Comparison of ENCODE assay signal across 19 cellular contexts in the genomic region with DNA sequence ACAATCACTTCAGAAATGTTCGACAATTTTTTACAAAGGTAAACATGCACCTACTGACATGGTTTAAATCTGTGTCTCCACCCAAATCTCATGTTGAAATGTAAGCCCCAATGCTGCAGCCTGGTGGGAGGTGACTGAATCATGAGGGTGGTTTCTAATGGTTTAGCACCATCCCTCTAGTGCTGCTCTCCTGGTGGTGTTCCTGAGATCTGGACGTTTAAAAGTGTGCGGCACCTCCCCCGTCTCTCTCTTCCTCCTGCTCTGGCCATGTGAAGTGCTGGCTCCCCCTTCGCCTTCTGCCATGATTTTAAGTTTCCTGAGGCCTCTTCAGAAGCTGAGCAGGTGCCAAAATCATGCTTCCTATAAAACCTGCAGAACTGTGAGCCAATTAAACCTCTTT. TPM values are rescaled to one million over a fixed set of nuclear protein-coding genes. Genes with fewer than 3 reads are reported as not detected.
DNase-seq lines count a peak whose midpoint lies in the region; ATAC-seq, FAIRE-seq and TF ChIP-seq lines count a peak whose summit lies in the region.
"Had no signal": no experiment of that assay in that cellular context is flagged by ENCODE, and none has a peak within 500 bp of the region (broad histone marks: within the 10 kb centered on the region; RNA-seq: fewer than 3 reads in every experiment).

No MANE protein-coding gene starts in this region.

- no peaks in the 10 kb centered on the region for H3K27me3 Mint-ChIP-seq in endodermal cell (ENCODE audit: insufficient read depth)
- H3K27me3 Mint-ChIP-seq: IgD-negative memory B cell had no signal

- TF ChIP-seq RAD21 in HepG2 (CRISPR knock-in tag; IDR thresholded peaks at IDR 0.05): no peak

- H2AFZ ChIP-seq in HepG2 (ENCODE audit: low read length): no peak overlapping the region
- H2AFZ ChIP-seq: GM23248 had no signal

- POLR2A ChIA-PET in HepG2 (lab: Yijun Ruan, JAX): no interaction called here

- H3K4me3 ChIP-seq in HepG2 (replicated peaks in 1 of 3; ENCODE audit: insufficient read depth in 1 of 3, low read depth in 2 of 3, low read length in 3 of 3): no peak overlapping the region
- no peak overlapping the region for H3K4me3 ChIP-seq in right lobe of liver
- H3K4me3 ChIP-seq in endodermal cell (ENCODE audit: low read length): no peak overlapping the region
- H3K4me3 ChIP-seq in thyroid gland (replicated peaks in 1 of 3): no peak overlapping the region
- H3K4me3 ChIP-seq: GM23248 had no signal

- CTCF ChIA-PET in HepG2 (lab: Yijun Ruan, JAX; ENCODE audit: low intra/inter-chr PET ratio, low total read pairs): no interaction called here

- peaks cover 17% of the 10 kb centered on the region for H3K4me1 Mint-ChIP-seq in endodermal cell

- no peaks in the 10 kb centered on the region for H3K27me3 ChIP-seq in HepG2 (ENCODE audit: control insufficient read depth in 1 of 2, insufficient read depth in 2 of 2, low read length in 2 of 2)
- no peaks in the 10 kb centered on the region for H3K27me3 ChIP-seq in right lobe of liver
- H3K27me3 ChIP-seq in endodermal cell (ENCODE audit: control insufficient read depth, insufficient read depth, low read length, poor library complexity, severe bottlenecking): no peaks in the 10 kb centered on the region
- H3K27me3 ChIP-seq in thyroid gland: no peaks in the 10 kb centered on the region

- DNase-seq in HepG2 (ENCODE audit: low spot score) (no peak), right lobe of liver (no peak), NCI-H524 (lab: John Stamatoyannopoulos, UW) (peak; percentile 41 to 64), endodermal cell (peak; percentile 59), thyroid gland (peak; percentile 20 to 34), GDM1 (lab: John Stamatoyannopoulos, UW) (no peak), NCI-H187 treated with DMSO at 0.1 percent for 48 hours (lab: John Stamatoyannopoulos, UW) (no peak)
- DNase-seq: AML-193, Caco-2, GF-D8, GM23248, NCI-H1436, NCI-H2081 treated with DMSO at 0.1 percent for 48 hours, NCI-H226 had no signal

- H3K4me1 ChIP-seq in HepG2 (ENCODE audit: insufficient read depth, low read length) (peaks cover 44% of the 10 kb centered on the region), right lobe of liver (peaks cover 0 to 25% (median 6%) of the 10 kb centered on the region in 4 donors), endodermal cell (ENCODE audit: control insufficient read depth, insufficient read depth, low read length) (no peaks in the 10 kb centered on the region), thyroid gland (peaks cover 16 to 26% of the 10 kb centered on the region in 2 donors)

- H3K9me3 Mint-ChIP-seq in endodermal cell: peaks cover 1% of the 10 kb centered on the region
- H3K9me3 Mint-ChIP-seq: IgD-negative memory B cell had no signal

- peaks cover under 1% of the 10 kb centered on the region for H3K36me3 Mint-ChIP-seq in endodermal cell (ENCODE audit: low read depth)
- H3K36me3 Mint-ChIP-seq: IgD-negative memory B cell had no signal

- H3K4me2 ChIP-seq in HepG2 (ENCODE audit: low read depth, low read length): no peak overlapping the region

- WGBS in HepG2 (ENCODE audit: low lambda C conversion rate): 68% methylated on average over 5 of the region's 5 CpGs
- WGBS in right lobe of liver (ENCODE audit: insufficient coverage, low coverage, low lambda C conversion rate, missing lambda C conversion rate): 35% methylated on average over 4 of the region's 5 CpGs
- 75 to 78% methylated on average over 4 to 5 of the region's 5 CpGs for WGBS in endodermal cell (ENCODE audit: insufficient coverage in 1 of 2, insufficient read length in 1 of 2), 2 experiments
- WGBS in thyroid gland, 2 donors: 46 to 48% methylated on average over 5 of the region's 5 CpGs

- H3K9me3 ChIP-seq in HepG2 (ENCODE audit: low read length) (no peaks in the 10 kb centered on the region), right lobe of liver (no peaks in the 10 kb centered on the region), endodermal cell (ENCODE audit: control insufficient read depth, low read length) (no peaks in the 10 kb centered on the region), thyroid gland (no peaks in the 10 kb centered on the region)
- H3K9me3 ChIP-seq: Caco-2 had no signal

- no peak overlapping the region for H3K4me3 Mint-ChIP-seq in endodermal cell

- H3K36me3 ChIP-seq in HepG2 (replicated peaks in 1 of 2; ENCODE audit: control insufficient read depth in 1 of 2, insufficient read depth in 2 of 2, low read length in 2 of 2) (no peaks in the 10 kb centered on the region), right lobe of liver (no peaks in the 10 kb centered on the region), endodermal cell (ENCODE audit: control insufficient read depth, insufficient read depth, low read length) (no peaks in the 10 kb centered on the region), thyroid gland (no peaks in the 10 kb centered on the region)

- peaks cover 11% of the 10 kb centered on the region for H4K20me1 ChIP-seq in HepG2 (ENCODE audit: insufficient read depth, low read length)

- TF ChIP-seq CTCF in HepG2 (CRISPR knock-in tag; IDR thresholded peaks at IDR 0.05) (no peak), right lobe of liver (IDR thresholded peaks at IDR 0.05) (no peak), endodermal cell (conservative IDR thresholded peaks at IDR 0.05) (no peak), thyroid gland (IDR thresholded peaks at IDR 0.05) (no peak)

- H3K79me2 ChIP-seq in HepG2 (ENCODE audit: insufficient read depth, low read length): peaks cover 97% of the 10 kb centered on the region

- no peak overlapping the region for H3K27ac ChIP-seq in HepG2 (ENCODE audit: extremely low read length, insufficient read depth, low read length)
- H3K27ac ChIP-seq in right lobe of liver: no peak overlapping the region
- H3K27ac ChIP-seq in endodermal cell (ENCODE audit: low read depth, low read length): no peak overlapping the region
- peak overlapping the region in 1 of 3 donors; percentile 12 for H3K27ac ChIP-seq in thyroid gland
- H3K27ac ChIP-seq: GM23248 had no signal

- no TSS peak for BruUV-seq in HepG2 (replicated peaks; lab: Mats Ljungman, UMichigan)

- ATAC-seq in HepG2 (peak; percentile 41; the same call in 2 of the 3 replicates), right lobe of liver (no peak), HG03025 (IDR thresholded peaks at IDR 0.05; ENCODE audit: low FRiP score, unreplicated experiment) (no peak)
- ATAC-seq: Right ventricle myocardium inferior, SK-N-SH treated with all-trans-retinoic acid at 6 μM for 48 hours had no signal

- H3K9ac ChIP-seq in HepG2 (ENCODE audit: insufficient read depth, low read depth, low read length): no peak overlapping the region
- no peak overlapping the region for H3K9ac ChIP-seq in endodermal cell (ENCODE audit: extremely low read depth, low read length, poor library complexity, severe bottlenecking)
- H3K9ac ChIP-seq: GM23248 had no signal

- TF ChIP-seq POLR2A in HepG2 (IDR thresholded peaks at IDR 0.05; ENCODE audit: insufficient read depth in 1 of 2, low read depth in 2 of 2, low read length in 2 of 2) (no peak), right lobe of liver (IDR thresholded peaks at IDR 0.05) (no peak), thyroid gland (IDR thresholded peaks at IDR 0.05) (no peak)

- intact Hi-C loops in HepG2 (cut with micrococcal nuclease; ENCODE audit: unreplicated experiment): loop anchor here (2.0 to 5.0 kb wide), 2 partner anchors 23 to 58 kb away; a partner anchor contains a TSS
- intact Hi-C loops in right lobe of liver (cut with DNase I): no loop called here
- intact Hi-C loops in thyroid gland (cut with DNase I): no loop called here

- in situ Hi-C loops in HepG2 (cut with HindIII; ENCODE audit: extremely low pct_ligation_motif_present, low pct_unique_long_range_greater_than_20kb): no loop called here

- H3K27ac Mint-ChIP-seq in endodermal cell: no peak overlapping the region
- H3K27ac Mint-ChIP-seq: IgD-negative memory B cell had no signal

- TF ChIP-seq EP300 in HepG2 (IDR thresholded peaks at IDR 0.05; ENCODE audit: low read depth in 2 of 2, low read length in 2 of 2) (no peak), HepG2 (CRISPR knock-in tag; IDR thresholded peaks at IDR 0.05; ENCODE audit: borderline replicate concordance) (no peak)

- FAIRE-seq in HepG2 (lab: Jason Lieb, UNC): no peak

RNA-seq across cellular contexts. Expression of a gene that starts 28.3 kb away (rescaled TPM):
- total RNA-seq in HepG2 (2016; rRNA removed; fragmentation: Illumina TruSeq; extraction: Trizol) (37.2 and 56.1 TPM in 2 replicates), right lobe of liver (10 to 100 TPM; 28.6 to 45.1 (median 39.8) TPM), endodermal cell (10 to 100 TPM; 27.9 to 31.6 TPM), thyroid gland (100 to 1,000 TPM in 1 of 4 donors, 10 to 100 TPM in 3; 84.8 to 118 (median 92.8) TPM)
- total RNA-seq in HepG2 (2016; cell fraction: cytosol; rRNA removed; fragmentation: Illumina TruSeq; extraction: Trizol; ENCODE audit: low read depth): 12.9 and 13.4 TPM in 2 replicates
- 35.8 and 54.1 TPM in 2 replicates for total RNA-seq in HepG2 (2016; cell fraction: insoluble cytoplasmic fraction; rRNA removed; fragmentation: Illumina TruSeq; extraction: Trizol)
- total RNA-seq in HepG2 (2016; cell fraction: membrane; rRNA removed; fragmentation: Illumina TruSeq; extraction: Trizol): 28.2 and 32.6 TPM in 2 replicates
- total RNA-seq in HepG2 (2016; cell fraction: nucleus; rRNA removed; fragmentation: Illumina TruSeq; extraction: Trizol): 37.4 and 42.1 TPM in 2 replicates
- polyA plus RNA-seq in HepG2 (2011; rRNA removed): 11.2 and 12.2 TPM in 2 replicates
- 5.1 and 7.6 TPM in 2 replicates for polyA plus RNA-seq in HepG2 (2011; cell fraction: cytosol; rRNA removed)
- polyA plus RNA-seq in HepG2 (2011; cell fraction: nucleus; rRNA removed): 18.1 and 21.8 TPM in 2 replicates
- polyA plus RNA-seq in HepG2 (2012): 11.5 and 11.7 TPM in 2 replicates
- 0.44 and 0.68 TPM in 2 replicates for polyA plus RNA-seq in HepG2 (2016; cell fraction: cytosol; fragmentation: Illumina TruSeq; extraction: Trizol; ENCODE audit: low read depth)
- 14.1 and 15.7 TPM in 2 replicates for polyA plus RNA-seq in HepG2 (2016; cell fraction: insoluble cytoplasmic fraction; fragmentation: Illumina TruSeq; extraction: Trizol; ENCODE audit: low read depth)
- 3.3 and 3.5 TPM in 2 replicates for polyA plus RNA-seq in HepG2 (2016; cell fraction: membrane; fragmentation: Illumina TruSeq; extraction: Trizol; ENCODE audit: low read depth)
- 28.7 and 30.7 TPM in 2 replicates for polyA plus RNA-seq in HepG2 (2016; cell fraction: nucleus; fragmentation: Illumina TruSeq; extraction: Trizol; ENCODE audit: insufficient read depth, low read depth)
- polyA minus RNA-seq in HepG2 (2011; rRNA and poly(A)+ RNA removed; ENCODE audit: low replicate concordance): 20.5 and 26.7 TPM in 2 replicates
- 43.5 and 45.0 TPM in 2 replicates for polyA minus RNA-seq in HepG2 (2011; cell fraction: cytosol; rRNA and poly(A)+ RNA removed)
- 46.0 and 46.6 TPM in 2 replicates for polyA minus RNA-seq in HepG2 (2011; cell fraction: nucleus; rRNA and poly(A)+ RNA removed)
- polyA plus RNA-seq in endodermal cell (2013, experiment 1 of 2): 16.3 TPM
- polyA plus RNA-seq in endodermal cell (2013, experiment 2 of 2): 15.5 TPM

RNA-seq across cellular contexts. Expression of a gene that starts 58.7 kb away (rescaled TPM):
- total RNA-seq in HepG2 (2016; rRNA removed; fragmentation: Illumina TruSeq; extraction: Trizol): 52.1 and 134 TPM in 2 replicates
- 19.2 and 23.2 TPM in 2 replicates for total RNA-seq in HepG2 (2016; cell fraction: cytosol; rRNA removed; fragmentation: Illumina TruSeq; extraction: Trizol; ENCODE audit: low read depth)
- total RNA-seq in HepG2 (2016; cell fraction: insoluble cytoplasmic fraction; rRNA removed; fragmentation: Illumina TruSeq; extraction: Trizol): 49.9 and 134 TPM in 2 replicates
- total RNA-seq in HepG2 (2016; cell fraction: membrane; rRNA removed; fragmentation: Illumina TruSeq; extraction: Trizol): 37.4 and 38.6 TPM in 2 replicates
- total RNA-seq in HepG2 (2016; cell fraction: nucleus; rRNA removed; fragmentation: Illumina TruSeq; extraction: Trizol): 166 and 178 TPM in 2 replicates
- 185 and 266 TPM in 2 replicates for polyA plus RNA-seq in HepG2 (2011; rRNA removed)
- 113 and 166 TPM in 2 replicates for polyA plus RNA-seq in HepG2 (2011; cell fraction: cytosol; rRNA removed)
- polyA plus RNA-seq in HepG2 (2011; cell fraction: nucleus; rRNA removed): 1,267 and 1,304 TPM in 2 replicates
- polyA plus RNA-seq in HepG2 (2012): 232 and 321 TPM in 2 replicates
- 17.2 and 19.9 TPM in 2 replicates for polyA plus RNA-seq in HepG2 (2016; cell fraction: cytosol; fragmentation: Illumina TruSeq; extraction: Trizol; ENCODE audit: low read depth)
- polyA plus RNA-seq in HepG2 (2016; cell fraction: insoluble cytoplasmic fraction; fragmentation: Illumina TruSeq; extraction: Trizol; ENCODE audit: low read depth): 48.9 and 49.8 TPM in 2 replicates
- polyA plus RNA-seq in HepG2 (2016; cell fraction: membrane; fragmentation: Illumina TruSeq; extraction: Trizol; ENCODE audit: low read depth): 22.9 and 24.9 TPM in 2 replicates
- polyA plus RNA-seq in HepG2 (2016; cell fraction: nucleus; fragmentation: Illumina TruSeq; extraction: Trizol; ENCODE audit: insufficient read depth, low read depth): 354 and 380 TPM in 2 replicates
- polyA minus RNA-seq in HepG2 (2011; rRNA and poly(A)+ RNA removed; ENCODE audit: low replicate concordance): 241 TPM in 1 of 2 replicates, not detected in the other
- 64.7 and 65.5 TPM in 2 replicates for polyA minus RNA-seq in HepG2 (2011; cell fraction: cytosol; rRNA and poly(A)+ RNA removed)
- polyA minus RNA-seq in HepG2 (2011; cell fraction: nucleus; rRNA and poly(A)+ RNA removed): 172 and 188 TPM in 2 replicates
- total RNA-seq in right lobe of liver: 100 to 1,000 TPM; 224 to 447 (median 319) TPM
- total RNA-seq in endodermal cell: under 1 TPM; 0.46 to 0.51 TPM
- 1.0 TPM for polyA plus RNA-seq in endodermal cell (2013, experiment 1 of 2)
- polyA plus RNA-seq in endodermal cell (2013, experiment 2 of 2): 0.66 TPM
- not detected for total RNA-seq in thyroid gland
- total RNA-seq: A673, GM23248, Right ventricle myocardium inferior had no signal
- polyA plus RNA-seq: GM23248, IgD-negative memory B cell had no signal

Comparison
In these comparisons a context has a peak if more than half of its experiments do, and no peak if none do; other contexts are left out.
1. DNase-seq: peak in NCI-H524 (2 of 2), endodermal cell (single experiment) and thyroid gland (2 of 2); none in HepG2 (single experiment), right lobe of liver (0 of 3), GDM1 (single experiment) and NCI-H187 treated with DMSO at 0.1 percent for 48 hours (single experiment).
2. RNA of a gene that starts 58.7 kb away (total RNA-seq): 224 to 447 TPM in right lobe of liver and 19.2 to 178 TPM in HepG2; 0.46 to 0.51 TPM in endodermal cell and not detected in thyroid gland; every median in the first group is over 10 times any median in the second.